In genomic region chr15:90931737-90932659, GRCh38 we compare ENCODE assay signal across 8 cellular contexts. TPM values are rescaled to one million over a fixed set of nuclear protein-coding genes. Genes with fewer than 3 reads are reported as not detected.
DNase-seq lines count a peak whose midpoint lies in the region; ATAC-seq, FAIRE-seq and TF ChIP-seq lines count a peak whose summit lies in the region.

TSS of gene HDDC3 (minus strand) at chr15:90932549. CDS start at chr15:90932540, 9 bp downstream.

- no peak; a peak in 1 of 3 replicates for TF ChIP-seq POLR2A in H1 (IDR thresholded peaks at IDR 0.05; ENCODE audit: control extremely low read depth in 1 of 2, low read depth in 2 of 2, low read length in 2 of 2)

- H2BK20ac ChIP-seq in H1 (ENCODE audit: low read length), result no peak within 1 kb of the TSS

- H4K20me1 ChIP-seq in H1 (replicated peaks in 1 of 2; ENCODE audit: control insufficient read depth in 1 of 2, insufficient read depth in 2 of 2, low read length in 2 of 2), result peaks cover 0 to 1% of the 10 kb centered on the region in 2 experiments

- H2BK15ac ChIP-seq in H1 (ENCODE audit: low read length), result peak within 1 kb of the TSS; percentile 54; the same call in 1 of the 2 replicates
- no peak within 1 kb of the TSS for H2BK15ac ChIP-seq in mesendoderm (replicated peaks; ENCODE audit: low read depth)

- TF ChIP-seq CTCF in H1 (IDR thresholded peaks at IDR 0.05; ENCODE audit: control extremely low read depth in 1 of 3, insufficient read depth in 1 of 3, low read depth in 1 of 3, low read length in 3 of 3), result peak; percentile 82 to 96 (median 93)

- H2AFZ ChIP-seq in H1 (ENCODE audit: low read length), result peak within 1 kb of the TSS; percentile 100

- H3K4ac ChIP-seq in H1 (replicated peaks; ENCODE audit: insufficient read length, low read depth, low read length) (peak within 1 kb of the TSS; percentile 25), mesendoderm (ENCODE audit: low read depth, low read length) (no peak within 1 kb of the TSS)

- H3K23ac ChIP-seq in H1 (ENCODE audit: insufficient read length), result no peak within 1 kb of the TSS
- no peak within 1 kb of the TSS for H3K23ac ChIP-seq in mesendoderm (ENCODE audit: low read length)

- H3K4me2 ChIP-seq in H1 (ENCODE audit: insufficient read depth in 1 of 2, low read depth in 2 of 2, low read length in 2 of 2), result peak within 1 kb of the TSS; percentile 47 to 93
- H3K4me2 ChIP-seq in mesendoderm (ENCODE audit: low read length), result peak within 1 kb of the TSS; percentile 82

- H3K4me3 ChIP-seq in H1 (ENCODE audit: extremely low read depth in 1 of 4, insufficient read depth in 2 of 4, low read depth in 3 of 4, low read length in 4 of 4) (peak within 1 kb of the TSS; percentile 58 to 83 (median 76)), mesendoderm (ENCODE audit: low read length) (peak within 1 kb of the TSS; percentile 47)

- H4K5ac ChIP-seq in H1 (ENCODE audit: insufficient read length, low read depth, low read length) (peak within 1 kb of the TSS; percentile 62), mesendoderm (ENCODE audit: low read length) (no peak within 1 kb of the TSS)

- H3K56ac ChIP-seq in H1 (replicated peaks; ENCODE audit: insufficient read length, low read depth, low read length), result no peak within 1 kb of the TSS
- peak within 1 kb of the TSS; percentile 73 for H3K56ac ChIP-seq in mesendoderm (ENCODE audit: low read length)

- peak; percentile 39 to 65 for TF ChIP-seq RAD21 in H1 (IDR thresholded peaks at IDR 0.05 in 1 of 2, conservative IDR thresholded peaks at IDR 0.05 in 1 of 2; ENCODE audit: low read depth in 2 of 2, low read length in 2 of 2)

- peak within 1 kb of the TSS; percentile 86 for H4K8ac ChIP-seq in H1 (ENCODE audit: extremely low read depth, insufficient read depth, low read length)
- H4K8ac ChIP-seq in mesendoderm (ENCODE audit: low read depth, low read length), result no peak within 1 kb of the TSS

- peak; percentile 80 for DNase-seq in CMK (ENCODE audit: low read depth)
- peak; percentile 93 for DNase-seq in HPDE6-E6E7 (ENCODE audit: extremely low spot score)
- DNase-seq in NOMO-1 (lab: John Stamatoyannopoulos, UW; ENCODE audit: unreplicated experiment in 2 of 2), result peak; percentile 93
- peak in 1 of 2 experiments; percentile 99 for DNase-seq in H1 (ENCODE audit: low read depth in 1 of 2, low spot score in 2 of 2)
- DNase-seq in mesendoderm, result peak; percentile 94
- peak; percentile 88 for DNase-seq in stimulated activated CD8-positive, alpha-beta memory T cell treated with anti-CD3 and anti-CD28 coated beads, Interleukin-15, amount 100 ng/mL, for 1 hour (ENCODE audit: low read depth)

- CTCF ChIA-PET in activated CD8-positive, alpha-beta memory T cell treated with anti-CD3 and anti-CD28 coated beads for 36 hours (lab: Charles Lee), result interaction anchor here (0.5 to 7.7 kb wide), 21 partner anchors 10 to 1042 kb away, joined by 3 to 136 read pairs (median 5); partner anchors contain the start of genes BLM, MAN2A2 and RCCD1
- CTCF ChIA-PET in H1 (lab: Charles Lee; ENCODE audit: partially characterized antibody), result interaction anchor here (0.5 to 20.7 kb wide), 59 partner anchors 10 to 921 kb away, joined by 3 to 306 read pairs (median 4); partner anchors contain the start of genes BLM, FES, FURIN and MAN2A2

- no peak within 1 kb of the TSS for H3K14ac ChIP-seq in H1 (ENCODE audit: insufficient read length)

- H4K91ac ChIP-seq in H1 (replicated peaks; ENCODE audit: insufficient read length, low read length), result peak within 1 kb of the TSS; percentile 8

- H2BK5ac ChIP-seq in H1 (ENCODE audit: low read depth, low read length) (peak within 1 kb of the TSS; percentile 83; the same call in 1 of the 2 replicates), mesendoderm (ENCODE audit: low read length) (no peak within 1 kb of the TSS)

- no peak for TF ChIP-seq EP300 in H1 (IDR thresholded peaks at IDR 0.05; ENCODE audit: borderline replicate concordance in 1 of 2, low read depth in 2 of 2, low read length in 2 of 2)

- ATAC-seq in GM19467 (IDR thresholded peaks at IDR 0.05; ENCODE audit: unreplicated experiment), result peak; percentile 48

- peak within 1 kb of the TSS; percentile 27; the same call in 1 of the 2 replicates for H2BK12ac ChIP-seq in H1 (ENCODE audit: low read depth, low read length)

- H2BK120ac ChIP-seq in H1 (replicated peaks; ENCODE audit: low read depth, low read length) (no peak within 1 kb of the TSS), mesendoderm (ENCODE audit: low read depth, low read length) (no peak within 1 kb of the TSS)

- H3K18ac ChIP-seq in H1 (ENCODE audit: extremely low read depth, low read length), result peak within 1 kb of the TSS; percentile 84; the same call in 1 of the 2 replicates
- no peak within 1 kb of the TSS for H3K18ac ChIP-seq in mesendoderm (ENCODE audit: low read length)

- peak within 1 kb of the TSS; percentile 25 to 62 (median 58) for H3K9ac ChIP-seq in H1 (replicated peaks in 1 of 4; ENCODE audit: extremely low read depth in 1 of 4, low read depth in 3 of 4, low read length in 3 of 4)
- peak within 1 kb of the TSS; percentile 62 for H3K9ac ChIP-seq in mesendoderm (ENCODE audit: low read length)

- H3K27ac ChIP-seq in H1 (ENCODE audit: low read depth, low read length), result peak within 1 kb of the TSS; percentile 39; the same call in 1 of the 2 replicates
- H3K27ac ChIP-seq in mesendoderm (ENCODE audit: low read depth, low read length), result no peak within 1 kb of the TSS

- WGBS in H1 (ENCODE audit: extremely low coverage in 1 of 2, insufficient coverage in 1 of 2, insufficient read length in 1 of 2, insufficient replicate concordance in 2 of 2, low coverage in 1 of 2, low lambda C conversion rate in 2 of 2, missing lambda C conversion rate in 1 of 2), 2 experiments, result 4% methylated on average over 53 of the region's 54 CpGs; no CpG with 5 or more reads in 1 of the 2 experiments
- WGBS in mesendoderm (ENCODE audit: extremely low coverage, insufficient coverage, low lambda C conversion rate), result no CpG with 5 or more reads among the region's 54 CpGs

- H3K23me2 ChIP-seq in H1 (ENCODE audit: low read depth, low read length), result peaks cover 11% of the 10 kb centered on the region; the same call in 1 of the 2 replicates

- H3K79me1 ChIP-seq in H1 (ENCODE audit: low read depth, low read length) (no peaks in the 10 kb centered on the region; the same call in 1 of the 2 replicates), mesendoderm (ENCODE audit: low read length) (peaks cover 4% of the 10 kb centered on the region)

- no peak for FAIRE-seq in H1 (lab: Jason Lieb, UNC)

- H3K79me2 ChIP-seq in H1 (ENCODE audit: control insufficient read depth in 1 of 2, insufficient read depth in 2 of 2, low read length in 2 of 2) (no peaks in the 10 kb centered on the region), mesendoderm (ENCODE audit: control insufficient read depth, insufficient read depth, low read length) (no peaks in the 10 kb centered on the region)

- H2AK5ac ChIP-seq in H1 (ENCODE audit: low read depth, low read length), result no peak within 1 kb of the TSS
- no peak within 1 kb of the TSS for H2AK5ac ChIP-seq in mesendoderm (ENCODE audit: low read length)

- peaks cover 0 to 13% (median 7%) of the 10 kb centered on the region in 4 experiments; a peak in 6 of 7 replicates for H3K4me1 ChIP-seq in H1 (replicated peaks in 1 of 4; ENCODE audit: control insufficient read depth in 3 of 4, insufficient read depth in 4 of 4, low read length in 3 of 4)
- H3K4me1 ChIP-seq in mesendoderm (ENCODE audit: control insufficient read depth, low read depth, low read length), result peaks cover 1% of the 10 kb centered on the region

- H3K27me3 ChIP-seq in H1 (replicated peaks in 1 of 4; ENCODE audit: control insufficient read depth in 3 of 4, extremely low read depth in 1 of 4, insufficient read depth in 3 of 4, low read length in 3 of 4), result 0 out of 7 replicates have a peak, but pooled peaks cover 0 to 4% (median 0%) of the 10 kb centered on the region in 4 experiments
- no peaks in the 10 kb centered on the region for H3K27me3 ChIP-seq in mesendoderm (ENCODE audit: insufficient read depth, low read length, poor library complexity)

- no peaks in the 10 kb centered on the region for H3K9me3 ChIP-seq in H1 (ENCODE audit: insufficient read depth in 2 of 2, low read depth in 1 of 2, low read length in 1 of 2)

- H3K36me3 ChIP-seq in H1 (ENCODE audit: control insufficient read depth in 2 of 4, insufficient read depth in 4 of 4, low read length in 3 of 4) (peaks cover 0 to 3% (median under 1%) of the 10 kb centered on the region in 4 experiments; a peak in 1 of 8 replicates), mesendoderm (ENCODE audit: control insufficient read depth, insufficient read depth, low read length) (no peaks in the 10 kb centered on the region)

- POLR2A ChIA-PET in activated CD8-positive, alpha-beta memory T cell treated with anti-CD3 and anti-CD28 coated beads for 36 hours (lab: Charles Lee), result interaction anchor here (0.7 to 5.5 kb wide), 9 partner anchors 23 to 215 kb away, joined by 3 to 42 read pairs (median 4); partner anchors contain the start of genes BLM, MAN2A2 and RCCD1
- POLR2A ChIA-PET in H1 (lab: Charles Lee; ENCODE audit: partially characterized antibody), result interaction anchor here (0.6 to 5.0 kb wide), 10 partner anchors 10 to 262 kb away, joined by 3 to 24 read pairs (median 3); partner anchors contain the start of genes BLM, MAN2A2 and RCCD1

TF ChIP-seq in H1, 55 proteins besides CTCF, POLR2A, EP300 and RAD21 (continues in another document):
- peak in 1 of 2 experiments; percentile 57; a peak in 2 of 4 replicates for TF ChIP-seq SIN3A (conservative IDR thresholded peaks at IDR 0.05 in 1 of 2, IDR thresholded peaks at IDR 0.05 in 1 of 2; ENCODE audit: low read depth in 1 of 2, low read length in 2 of 2)
- no peak; the same call in 1 of the 2 replicates for TF ChIP-seq RBBP5 (IDR thresholded peaks at IDR 0.05; ENCODE audit: borderline replicate concordance, low read depth, low read length)

RNA-seq across cellular contexts. Expression of gene HDDC3, which starts in this region (rescaled TPM):
- total RNA-seq in activated CD8-positive, alpha-beta memory T cell treated with anti-CD3 and anti-CD28 coated beads for 36 hours, result 10 to 100 TPM; 40.0 to 41.3 TPM
- total RNA-seq in H1 (2021; fragmentation: NEBNext Ultra II Directional; extraction: Animal tissue kit (Norgen Biotek cat#: 25700)), result 16.3 and 17.0 TPM in 2 replicates
- 16.5 and 19.6 TPM in 2 replicates for polyA plus RNA-seq in H1 (2011; rRNA removed)
- 20.7 TPM for polyA plus RNA-seq in H1 (2011; cell fraction: cytosol; rRNA removed)
- 16.6 TPM for polyA plus RNA-seq in H1 (2011; cell fraction: nucleus; rRNA removed)
- polyA plus RNA-seq in H1 (2012, experiment 1 of 2), result 10.3 to 16.5 TPM (median 13.7 TPM) in 4 replicates
- 13.7 TPM for polyA plus RNA-seq in H1 (2012, experiment 2 of 2)
- polyA plus RNA-seq in H1 (2013, experiment 1 of 2), result 14.9 TPM
- 13.1 TPM for polyA plus RNA-seq in H1 (2013, experiment 2 of 2)
- polyA minus RNA-seq in H1 (2011; rRNA and poly(A)+ RNA removed), result 15.6 and 17.6 TPM in 2 replicates
- polyA minus RNA-seq in H1 (2011; cell fraction: cytosol; rRNA and poly(A)+ RNA removed), result 11.1 TPM
- polyA minus RNA-seq in H1 (2011; cell fraction: nucleus; rRNA and poly(A)+ RNA removed), result 17.6 TPM
- 11.1 TPM for polyA plus RNA-seq in mesendoderm (2013, experiment 1 of 2)
- polyA plus RNA-seq in mesendoderm (2013, experiment 2 of 2), result 11.3 TPM
